In genomic region chr3:50350527-50351317, GRCh38 we compare ENCODE assay signal across 8 cellular contexts. TPM values are rescaled to one million over a fixed set of nuclear protein-coding genes. Genes with fewer than 3 reads are reported as not detected.
DNase-seq lines count a peak whose midpoint lies in the region; ATAC-seq and TF ChIP-seq lines count a peak whose summit lies in the region.

Gene CYB561D2 (plus strand): TSS chr3:50350862. CDS start chr3:50351434, 572 bp downstream.
Gene NPRL2 (minus strand): TSS chr3:50350775. CDS start chr3:50350652, 123 bp downstream.

- no peak for TF ChIP-seq RAD21 in liver (IDR thresholded peaks at IDR 0.05)

- H3K9me3 ChIP-seq in CD4-positive, CD25-positive, alpha-beta regulatory T cell (ENCODE audit: control insufficient read depth in 2 of 2, low read length in 2 of 2), result no peaks in the 10 kb centered on the region
- no peaks in the 10 kb centered on the region for H3K9me3 ChIP-seq in liver (ENCODE audit: control insufficient read depth in 4 of 4, low read length in 3 of 4)

- peaks cover 5 to 87% (median 44%) of the 10 kb centered on the region in 4 donors for H3K4me1 Mint-ChIP-seq in CD4-positive, CD25-positive, alpha-beta regulatory T cell
- peaks cover 62% of the 10 kb centered on the region for H3K4me1 Mint-ChIP-seq in activated CD4-positive, alpha-beta memory T cell treated with anti-CD3 and anti-CD28 coated beads for 36 hours (ENCODE audit: low read depth)

- H3K36me3 ChIP-seq in CD4-positive, CD25-positive, alpha-beta regulatory T cell (ENCODE audit: control insufficient read depth, insufficient read depth, low read length), result peaks cover 44% of the 10 kb centered on the region
- peaks cover 11 to 27% (median 15%) of the 10 kb centered on the region in 4 donors for H3K36me3 ChIP-seq in liver (ENCODE audit: control insufficient read depth in 4 of 4, insufficient read depth in 3 of 4, low read depth in 1 of 4, low read length in 3 of 4)

- ATAC-seq in CD4-positive, CD25-positive, alpha-beta regulatory T cell (ENCODE audit: low read depth in 2 of 2), result peak; percentile 86 to 87
- ATAC-seq in GM19438 (IDR thresholded peaks at IDR 0.05; ENCODE audit: low read depth, unreplicated experiment) (peak; percentile 81), HG03571 (IDR thresholded peaks at IDR 0.05; ENCODE audit: unreplicated experiment) (peak; percentile 76)

- intact Hi-C loops in activated CD4-positive, alpha-beta memory T cell treated with anti-CD3 and anti-CD28 coated beads for 36 hours (cut with micrococcal nuclease), result loop anchor here (1.0 to 10.0 kb wide), 6 partner anchors 9 to 1154 kb away; partner anchors contain the start of genes CISH, DCAF1, RBM15B and TMEM115

- H3K27ac Mint-ChIP-seq in CD4-positive, CD25-positive, alpha-beta regulatory T cell, result peak within 1 kb of the TSS; percentile 98 to 99 (median 99)
- peak within 1 kb of the TSS; percentile 97 for H3K27ac Mint-ChIP-seq in activated CD4-positive, alpha-beta memory T cell treated with anti-CD3 and anti-CD28 coated beads for 36 hours

- H3K9ac ChIP-seq in liver (ENCODE audit: low read depth in 1 of 2, low read length in 2 of 2), result peak within 1 kb of the TSS; percentile 86 to 90

- H3K27me3 Mint-ChIP-seq in CD4-positive, CD25-positive, alpha-beta regulatory T cell, result no peaks in the 10 kb centered on the region
- H3K27me3 Mint-ChIP-seq in activated CD4-positive, alpha-beta memory T cell treated with anti-CD3 and anti-CD28 coated beads for 36 hours, result no peaks in the 10 kb centered on the region

- H3K36me3 Mint-ChIP-seq in CD4-positive, CD25-positive, alpha-beta regulatory T cell, result peaks cover 16% of the 10 kb centered on the region
- H3K36me3 Mint-ChIP-seq in activated CD4-positive, alpha-beta memory T cell treated with anti-CD3 and anti-CD28 coated beads for 36 hours, result peaks cover 21% of the 10 kb centered on the region

- POLR2A ChIA-PET in activated CD4-positive, alpha-beta memory T cell treated with anti-CD3 and anti-CD28 coated beads for 36 hours (lab: Charles Lee), result interaction anchor here (0.9 to 5.7 kb wide), 9 partner anchors 9 to 220 kb away, joined by 3 to 93 read pairs (median 3); partner anchors contain the start of genes C3orf18, HEMK1, HYAL3 and NAA80

- H3K4me1 ChIP-seq in CD4-positive, CD25-positive, alpha-beta regulatory T cell (ENCODE audit: control insufficient read depth, insufficient read depth, low read length, poor library complexity, severe bottlenecking), result peaks cover 46% of the 10 kb centered on the region
- H3K4me1 ChIP-seq in liver (ENCODE audit: control insufficient read depth in 4 of 4, insufficient read depth in 4 of 4, low read length in 3 of 4), result peaks cover 11 to 66% (median 45%) of the 10 kb centered on the region in 4 donors

- CTCF ChIA-PET in activated CD4-positive, alpha-beta memory T cell treated with anti-CD3 and anti-CD28 coated beads for 36 hours (lab: Charles Lee), result interaction anchor here (0.7 to 4.9 kb wide), 10 partner anchors 10 to 265 kb away, joined by 3 to 39 read pairs (median 5); partner anchors contain the start of genes HYAL3, NAA80 and RASSF1

- H3K27ac ChIP-seq in CD4-positive, CD25-positive, alpha-beta regulatory T cell (ENCODE audit: insufficient read depth, low read length, poor library complexity, severe bottlenecking), result peak within 1 kb of the TSS; percentile 93
- peak within 1 kb of the TSS; percentile 97 to 98 for H3K27ac ChIP-seq in liver (ENCODE audit: low read depth in 1 of 2, low read length in 2 of 2)

- H3K4me3 Mint-ChIP-seq in CD4-positive, CD25-positive, alpha-beta regulatory T cell, result peak within 1 kb of the TSS; percentile 91 to 97 (median 96)
- peak within 1 kb of the TSS; percentile 94 for H3K4me3 Mint-ChIP-seq in activated CD4-positive, alpha-beta memory T cell treated with anti-CD3 and anti-CD28 coated beads for 36 hours

- peak within 1 kb of the TSS; percentile 83 for H3K4me3 ChIP-seq in CD4-positive, CD25-positive, alpha-beta regulatory T cell (ENCODE audit: low read depth, low read length)
- H3K4me3 ChIP-seq in liver (ENCODE audit: low read depth in 1 of 3, low read length in 3 of 3), result peak within 1 kb of the TSS; percentile 67 to 90 (median 79)

- H3K27me3 ChIP-seq in CD4-positive, CD25-positive, alpha-beta regulatory T cell (ENCODE audit: control insufficient read depth, insufficient read depth, low read length), result no peaks in the 10 kb centered on the region
- H3K27me3 ChIP-seq in liver (ENCODE audit: control insufficient read depth in 4 of 4, insufficient read depth in 4 of 4, low read length in 3 of 4), result no peaks in the 10 kb centered on the region

- DNase-seq in CD4-positive, CD25-positive, alpha-beta regulatory T cell, result peak; percentile 98 to 99 (median 99)
- peak; percentile 62 for DNase-seq in NCI-H82 treated with DMSO at 0.1 percent for 48 hours (lab: John Stamatoyannopoulos, UW; ENCODE audit: unreplicated experiment)
- DNase-seq in activated CD4-positive, alpha-beta memory T cell treated with anti-CD3 and anti-CD28 coated beads for 36 hours, result peak; percentile 100
- DNase-seq in dermis microvascular lymphatic vessel endothelial cell (ENCODE audit: low read depth in 2 of 2), result peak; percentile 86 to 96
- peak; percentile 100 for DNase-seq in stimulated activated CD4-positive, alpha-beta T cell treated with anti-CD3 and anti-CD28 coated beads, Interleukin-4, amount 100 ng/mL, for 1 hour

- no peaks in the 10 kb centered on the region for H3K9me3 Mint-ChIP-seq in CD4-positive, CD25-positive, alpha-beta regulatory T cell
- no peaks in the 10 kb centered on the region for H3K9me3 Mint-ChIP-seq in activated CD4-positive, alpha-beta memory T cell treated with anti-CD3 and anti-CD28 coated beads for 36 hours

- no peak for TF ChIP-seq CTCF in liver (IDR thresholded peaks at IDR 0.05; ENCODE audit: low read depth, low read length, missing input control)

- under 1% methylated on average over 64 of the region's 64 CpGs for WGBS in liver

TF ChIP-seq in liver, 16 proteins besides CTCF, POLR2A, EP300 and RAD21 (continues in another document):
- TF ChIP-seq, protein P1, sequence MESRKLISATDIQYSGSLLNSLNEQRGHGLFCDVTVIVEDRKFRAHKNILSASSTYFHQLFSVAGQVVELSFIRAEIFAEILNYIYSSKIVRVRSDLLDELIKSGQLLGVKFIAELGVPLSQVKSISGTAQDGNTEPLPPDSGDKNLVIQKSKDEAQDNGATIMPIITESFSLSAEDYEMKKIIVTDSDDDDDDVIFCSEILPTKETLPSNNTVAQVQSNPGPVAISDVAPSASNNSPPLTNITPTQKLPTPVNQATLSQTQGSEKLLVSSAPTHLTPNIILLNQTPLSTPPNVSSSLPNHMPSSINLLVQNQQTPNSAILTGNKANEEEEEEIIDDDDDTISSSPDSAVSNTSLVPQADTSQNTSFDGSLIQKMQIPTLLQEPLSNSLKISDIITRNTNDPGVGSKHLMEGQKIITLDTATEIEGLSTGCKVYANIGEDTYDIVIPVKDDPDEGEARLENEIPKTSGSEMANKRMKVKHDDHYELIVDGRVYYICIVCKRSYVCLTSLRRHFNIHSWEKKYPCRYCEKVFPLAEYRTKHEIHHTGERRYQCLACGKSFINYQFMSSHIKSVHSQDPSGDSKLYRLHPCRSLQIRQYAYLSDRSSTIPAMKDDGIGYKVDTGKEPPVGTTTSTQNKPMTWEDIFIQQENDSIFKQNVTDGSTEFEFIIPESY (IDR thresholded peaks at IDR 0.05), result peak; percentile 14
- peak; percentile 83 for TF ChIP-seq YY1 (IDR thresholded peaks at IDR 0.05)
- peak; percentile 83 for TF ChIP-seq MAX (IDR thresholded peaks at IDR 0.05)
- no peak for TF ChIP-seq JUND (IDR thresholded peaks at IDR 0.05)
- TF ChIP-seq EGR1 (IDR thresholded peaks at IDR 0.05; ENCODE audit: low read depth in 2 of 2), result peak in 1 of 2 donors; percentile 74
- TF ChIP-seq TAF1 (conservative IDR thresholded peaks at IDR 0.05), result peak; percentile 50
- TF ChIP-seq SP1 (IDR thresholded peaks at IDR 0.05), result peak; percentile 33
- peak; percentile 4 for TF ChIP-seq FOXA2 (IDR thresholded peaks at IDR 0.05)
- TF ChIP-seq FOXA1 (IDR thresholded peaks at IDR 0.05), result no peak

RNA-seq across cellular contexts. Expression of gene CYB561D2, which starts in this region (rescaled TPM):
- 28.5 TPM for total RNA-seq in CD4-positive, CD25-positive, alpha-beta regulatory T cell
- polyA plus RNA-seq in CD4-positive, CD25-positive, alpha-beta regulatory T cell, result 10 to 100 TPM; 66.3 to 92.2 (median 79.2) TPM
- 10 to 100 TPM; 17.8 to 20.1 TPM for total RNA-seq in activated CD4-positive, alpha-beta memory T cell treated with anti-CD3 and anti-CD28 coated beads for 36 hours
- 18.9 and 23.9 TPM in 2 replicates for total RNA-seq in dermis microvascular lymphatic vessel endothelial cell
- total RNA-seq in liver, result 10 to 100 TPM; 12.3 to 16.0 TPM
- polyA plus RNA-seq in liver, result 10 to 100 TPM; 28.2 TPM

RNA-seq across cellular contexts. Expression of gene NPRL2, which starts in this region (rescaled TPM):
- 30.1 TPM for total RNA-seq in CD4-positive, CD25-positive, alpha-beta regulatory T cell
- 10 to 100 TPM; 43.0 to 51.8 (median 49.6) TPM for polyA plus RNA-seq in CD4-positive, CD25-positive, alpha-beta regulatory T cell
- total RNA-seq in activated CD4-positive, alpha-beta memory T cell treated with anti-CD3 and anti-CD28 coated beads for 36 hours, result 10 to 100 TPM; 33.2 to 35.8 TPM
- total RNA-seq in dermis microvascular lymphatic vessel endothelial cell (12.3 and 16.9 TPM in 2 replicates), liver (10 to 100 TPM; 11.3 to 17.3 TPM)
- polyA plus RNA-seq in liver, result 10 to 100 TPM; 11.4 to 16.6 TPM

Comparison
In these comparisons a context has a peak if more than half of its experiments do, and no peak if none do; other contexts are left out.
1. Peak in every context shown above with its lines: DNase-seq, ATAC-seq, H3K4me3 ChIP-seq and H3K27ac ChIP-seq.